Comparison of ENCODE assay signal across 1 cellular context in genomic region chr2:42961385-42961800, GRCh38.
TF ChIP-seq lines count a peak whose summit lies in the region.

No MANE protein-coding gene starts in this region.

TF ChIP-seq in K562, 482 proteins besides CTCF, POLR2A, EP300 and RAD21 (continued from another document):
- TF ChIP-seq, protein P1, sequence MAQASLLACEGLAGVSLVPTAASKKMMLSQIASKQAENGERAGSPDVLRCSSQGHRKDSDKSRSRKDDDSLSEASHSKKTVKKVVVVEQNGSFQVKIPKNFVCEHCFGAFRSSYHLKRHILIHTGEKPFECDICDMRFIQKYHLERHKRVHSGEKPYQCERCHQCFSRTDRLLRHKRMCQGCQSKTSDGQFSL (CRISPR knock-in tag; IDR thresholded peaks at IDR 0.05) = no peak
- TF ChIP-seq, protein P1 (tag; IDR thresholded peaks at IDR 0.05) = no peak
- TF ChIP-seq PRPF4 (IDR thresholded peaks at IDR 0.05; ENCODE audit: insufficient read depth, low read depth, low read length, poor library complexity, severe bottlenecking) (no peak), HEY1 (CRISPR knock-in tag; IDR thresholded peaks at IDR 0.05; ENCODE audit: borderline replicate concordance) (no peak), STAT5A (IDR thresholded peaks at IDR 0.05; ENCODE audit: borderline replicate concordance, low read length) (no peak), FOXA3 (CRISPR knock-in tag; conservative IDR thresholded peaks at IDR 0.05 in 1 of 2, IDR thresholded peaks at IDR 0.05 in 1 of 2) (no peak), KLF13 (tag; IDR thresholded peaks at IDR 0.05; ENCODE audit: borderline replicate concordance, low read depth) (no peak), ZNF282 (CRISPR knock-in tag; IDR thresholded peaks at IDR 0.05) (no peak), HINFP (tag; conservative IDR thresholded peaks at IDR 0.05; ENCODE audit: low read depth) (no peak), THAP12 (CRISPR knock-in tag; IDR thresholded peaks at IDR 0.05) (no peak), KAT7 (CRISPR knock-in tag; IDR thresholded peaks at IDR 0.05; ENCODE audit: borderline replicate concordance) (no peak), CBFB (CRISPR knock-in tag; IDR thresholded peaks at IDR 0.05) (no peak), ZBTB7A (IDR thresholded peaks at IDR 0.05; ENCODE audit: borderline replicate concordance, control insufficient read depth, low read depth, low read length) (no peak), MCM2 (IDR thresholded peaks at IDR 0.05; ENCODE audit: low read depth) (no peak)
- TF ChIP-seq, protein P2, sequence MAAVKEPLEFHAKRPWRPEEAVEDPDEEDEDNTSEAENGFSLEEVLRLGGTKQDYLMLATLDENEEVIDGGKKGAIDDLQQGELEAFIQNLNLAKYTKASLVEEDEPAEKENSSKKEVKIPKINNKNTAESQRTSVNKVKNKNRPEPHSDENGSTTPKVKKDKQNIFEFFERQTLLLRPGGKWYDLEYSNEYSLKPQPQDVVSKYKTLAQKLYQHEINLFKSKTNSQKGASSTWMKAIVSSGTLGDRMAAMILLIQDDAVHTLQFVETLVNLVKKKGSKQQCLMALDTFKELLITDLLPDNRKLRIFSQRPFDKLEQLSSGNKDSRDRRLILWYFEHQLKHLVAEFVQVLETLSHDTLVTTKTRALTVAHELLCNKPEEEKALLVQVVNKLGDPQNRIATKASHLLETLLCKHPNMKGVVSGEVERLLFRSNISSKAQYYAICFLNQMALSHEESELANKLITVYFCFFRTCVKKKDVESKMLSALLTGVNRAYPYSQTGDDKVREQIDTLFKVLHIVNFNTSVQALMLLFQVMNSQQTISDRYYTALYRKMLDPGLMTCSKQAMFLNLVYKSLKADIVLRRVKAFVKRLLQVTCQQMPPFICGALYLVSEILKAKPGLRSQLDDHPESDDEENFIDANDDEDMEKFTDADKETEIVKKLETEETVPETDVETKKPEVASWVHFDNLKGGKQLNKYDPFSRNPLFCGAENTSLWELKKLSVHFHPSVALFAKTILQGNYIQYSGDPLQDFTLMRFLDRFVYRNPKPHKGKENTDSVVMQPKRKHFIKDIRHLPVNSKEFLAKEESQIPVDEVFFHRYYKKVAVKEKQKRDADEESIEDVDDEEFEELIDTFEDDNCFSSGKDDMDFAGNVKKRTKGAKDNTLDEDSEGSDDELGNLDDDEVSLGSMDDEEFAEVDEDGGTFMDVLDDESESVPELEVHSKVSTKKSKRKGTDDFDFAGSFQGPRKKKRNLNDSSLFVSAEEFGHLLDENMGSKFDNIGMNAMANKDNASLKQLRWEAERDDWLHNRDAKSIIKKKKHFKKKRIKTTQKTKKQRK (IDR thresholded peaks at IDR 0.05; ENCODE audit: borderline replicate concordance, low read depth, low read length) = no peak
- TF ChIP-seq, protein P3, sequence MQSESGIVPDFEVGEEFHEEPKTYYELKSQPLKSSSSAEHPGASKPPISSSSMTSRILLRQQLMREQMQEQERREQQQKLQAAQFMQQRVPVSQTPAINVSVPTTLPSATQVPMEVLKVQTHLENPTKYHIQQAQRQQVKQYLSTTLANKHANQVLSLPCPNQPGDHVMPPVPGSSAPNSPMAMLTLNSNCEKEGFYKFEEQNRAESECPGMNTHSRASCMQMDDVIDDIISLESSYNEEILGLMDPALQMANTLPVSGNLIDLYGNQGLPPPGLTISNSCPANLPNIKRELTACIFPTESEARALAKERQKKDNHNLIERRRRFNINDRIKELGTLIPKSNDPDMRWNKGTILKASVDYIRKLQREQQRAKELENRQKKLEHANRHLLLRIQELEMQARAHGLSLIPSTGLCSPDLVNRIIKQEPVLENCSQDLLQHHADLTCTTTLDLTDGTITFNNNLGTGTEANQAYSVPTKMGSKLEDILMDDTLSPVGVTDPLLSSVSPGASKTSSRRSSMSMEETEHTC (IDR thresholded peaks at IDR 0.05) = no peak
